ENCODE assay signal across 19 cellular contexts in genomic region chr15:62787401-62787800, GRCh38.
A peak's percentile ranks its signal among the peaks of the same experiment; 100 is the strongest.
DNase-seq lines count a peak whose midpoint lies in the region; FAIRE-seq and TF ChIP-seq lines count a peak whose summit lies in the region.
"Had no signal": no experiment of that assay in that cellular context is flagged by ENCODE, and none has a peak within 500 bp of the region (broad histone marks: within the 10 kb centered on the region; RNA-seq: fewer than 3 reads in every experiment).

No MANE protein-coding gene starts in this region.

- H3K4me1 Mint-ChIP-seq in astrocyte (ENCODE audit: low read depth, unreplicated experiment) (peaks cover 53% of the 10 kb centered on the region), osteocyte (ENCODE audit: unreplicated experiment) (peaks cover 68% of the 10 kb centered on the region)
- H3K4me1 Mint-ChIP-seq: CD14-positive monocyte; CD4-positive, alpha-beta memory T cell had no signal

- intact Hi-C loops in vagina (cut with DNase I), result no loop called here

- FAIRE-seq in astrocyte (lab: Jason Lieb, UNC), result no peak
- FAIRE-seq: A549, GM12891, GM19239, H1 had no signal

- TF ChIP-seq CTCF in C4-2B (conservative IDR thresholded peaks at IDR 0.05), result no peak
- no peak for TF ChIP-seq CTCF in astrocyte (IDR thresholded peaks at IDR 0.05; ENCODE audit: insufficient read depth, low read depth, low read length)
- no peak for TF ChIP-seq CTCF in osteocyte (IDR thresholded peaks at IDR 0.05)
- no peak for TF ChIP-seq CTCF in vagina (IDR thresholded peaks at IDR 0.05)

- H3K4me3 Mint-ChIP-seq in astrocyte (ENCODE audit: unreplicated experiment) (peak overlapping the region; percentile 57), osteocyte (ENCODE audit: unreplicated experiment) (no peak overlapping the region)
- H3K4me3 Mint-ChIP-seq: CD14-positive monocyte; CD4-positive, alpha-beta memory T cell; H9 had no signal

- TF ChIP-seq POLR2A in vagina (IDR thresholded peaks at IDR 0.05), result no peak

- H3K36me3 Mint-ChIP-seq in astrocyte (ENCODE audit: low read depth, unreplicated experiment), result peaks cover 10% of the 10 kb centered on the region
- no peaks in the 10 kb centered on the region for H3K36me3 Mint-ChIP-seq in osteocyte (ENCODE audit: unreplicated experiment)
- H3K36me3 Mint-ChIP-seq: CD14-positive monocyte; CD4-positive, alpha-beta memory T cell had no signal

- H3K9me3 Mint-ChIP-seq in astrocyte (ENCODE audit: unreplicated experiment), result no peaks in the 10 kb centered on the region
- H3K9me3 Mint-ChIP-seq in osteocyte (ENCODE audit: unreplicated experiment), result no peaks in the 10 kb centered on the region
- H3K9me3 Mint-ChIP-seq: CD14-positive monocyte; CD4-positive, alpha-beta memory T cell; H9 had no signal

- H3K9me3 ChIP-seq in astrocyte (ENCODE audit: insufficient read depth, low read depth, low read length) (no peaks in the 10 kb centered on the region), vagina (no peaks in the 10 kb centered on the region)
- H3K9me3 ChIP-seq: A549 had no signal

- no peak overlapping the region for H3K27ac Mint-ChIP-seq in astrocyte (ENCODE audit: unreplicated experiment)
- H3K27ac Mint-ChIP-seq in osteocyte (ENCODE audit: unreplicated experiment), result peak overlapping the region; percentile 84
- H3K27ac Mint-ChIP-seq: CD14-positive monocyte; CD4-positive, alpha-beta memory T cell had no signal

- no peaks in the 10 kb centered on the region for H3K79me2 ChIP-seq in astrocyte (ENCODE audit: insufficient read depth, low read length)

- no peak overlapping the region for H3K4me2 ChIP-seq in astrocyte (ENCODE audit: low read length)
- H3K4me2 ChIP-seq: A549 had no signal

- H3K9ac ChIP-seq in astrocyte (ENCODE audit: low read length), result no peak overlapping the region

- H3K4me3 ChIP-seq in astrocyte (ENCODE audit: insufficient read depth, low read depth, low read length) (no peak overlapping the region), vagina (no peak overlapping the region)
- H3K4me3 ChIP-seq: A549 had no signal

- H2AFZ ChIP-seq in astrocyte (ENCODE audit: low read depth, low read length), result no peak overlapping the region

- peak overlapping the region; percentile 66 for H3K27ac ChIP-seq in C4-2B
- no peak overlapping the region for H3K27ac ChIP-seq in astrocyte (ENCODE audit: low read depth, low read length)
- peak overlapping the region; percentile 47 for H3K27ac ChIP-seq in vagina
- H3K27ac ChIP-seq: 22Rv1, A549 had no signal

- H3K27me3 Mint-ChIP-seq in astrocyte (ENCODE audit: low read depth, unreplicated experiment) (no peaks in the 10 kb centered on the region), osteocyte (ENCODE audit: unreplicated experiment) (no peaks in the 10 kb centered on the region)

- DNase-seq in astrocyte (ENCODE audit: low read depth) (no peak), osteocyte (ENCODE audit: extremely low spot score, unreplicated experiment) (no peak), vagina (ENCODE audit: extremely low spot score in 2 of 2) (no peak), NOMO-1 (lab: John Stamatoyannopoulos, UW; ENCODE audit: unreplicated experiment in 2 of 2) (no peak), NCI-H128 (lab: John Stamatoyannopoulos, UW; ENCODE audit: unreplicated experiment) (no peak), mucosa of gallbladder (ENCODE audit: low spot score) (no peak)
- DNase-seq: AML-193; Calu3; CD4-positive, alpha-beta memory T cell; DMS79 treated with DMSO at 0.1 percent for 48 hours; EL; H9 had no signal

- no peaks in the 10 kb centered on the region for H4K20me1 ChIP-seq in astrocyte (ENCODE audit: insufficient read depth, low read length)

- peaks cover 18% of the 10 kb centered on the region for H3K4me1 ChIP-seq in astrocyte (ENCODE audit: insufficient read depth, low read length)
- H3K4me1 ChIP-seq in vagina, result peaks cover 12% of the 10 kb centered on the region

- H3K36me3 ChIP-seq in astrocyte (ENCODE audit: insufficient read depth, low read length) (no peaks in the 10 kb centered on the region), vagina (peaks cover 0 to 4% of the 10 kb centered on the region in 2 donors)

- H3K27me3 ChIP-seq in astrocyte (ENCODE audit: insufficient read depth, low read length) (no peaks in the 10 kb centered on the region), vagina (no peaks in the 10 kb centered on the region)
